ENCODE assay signal across 9 cellular contexts in genomic region chr1:39213511-39214002, GRCh38. TPM values are rescaled to one million over a fixed set of nuclear protein-coding genes. Genes with fewer than 3 reads are reported as not detected.
A peak's percentile ranks its signal among the peaks of the same experiment; 100 is the strongest.
DNase-seq lines count a peak whose midpoint lies in the region; ATAC-seq, FAIRE-seq and TF ChIP-seq lines count a peak whose summit lies in the region.
"Had no signal": no experiment of that assay in that cellular context is flagged by ENCODE, and none has a peak within 500 bp of the region (broad histone marks: within the 10 kb centered on the region; RNA-seq: fewer than 3 reads in every experiment).

No MANE protein-coding gene starts in this region.

- ATAC-seq in HG02678 (IDR thresholded peaks at IDR 0.05; ENCODE audit: unreplicated experiment): no peak

- H3K4me1 Mint-ChIP-seq in glutamatergic neuron (ENCODE audit: low read depth, unreplicated experiment): peaks cover 25% of the 10 kb centered on the region

- no peak overlapping the region for H3K27ac Mint-ChIP-seq in glutamatergic neuron (ENCODE audit: unreplicated experiment)

- H3K27me3 Mint-ChIP-seq in glutamatergic neuron (ENCODE audit: unreplicated experiment): peaks cover 7% of the 10 kb centered on the region

- TF ChIP-seq CTCF in VCaP (conservative IDR thresholded peaks at IDR 0.05) (no peak), glutamatergic neuron (IDR thresholded peaks at IDR 0.05; ENCODE audit: partially characterized antibody, unreplicated experiment) (no peak)

- H3K4me3 Mint-ChIP-seq in glutamatergic neuron (ENCODE audit: unreplicated experiment): peak overlapping the region; percentile 36

- FAIRE-seq in GM19239 (lab: Jason Lieb, UNC): peak; percentile 26

- DNase-seq in GM19239 (ENCODE audit: insufficient read length, low spot score) (no peak), glutamatergic neuron (no peak), mucosa of gallbladder (ENCODE audit: low spot score) (no peak), H4 (ENCODE audit: low spot score) (no peak)
- no peak for DNase-seq in activated CD8-positive, alpha-beta memory T cell treated with anti-CD3 and anti-CD28 coated beads for 24 hours
- DNase-seq: activated CD4-positive, CD25-positive, alpha-beta regulatory T cell had no signal

- H3K4me3 ChIP-seq in skin epidermis: no peak overlapping the region

- H3K36me3 Mint-ChIP-seq in glutamatergic neuron (ENCODE audit: unreplicated experiment): no peaks in the 10 kb centered on the region

- peaks cover 4% of the 10 kb centered on the region for H3K9me3 Mint-ChIP-seq in glutamatergic neuron (ENCODE audit: unreplicated experiment)

- H3K27ac ChIP-seq in VCaP: peak overlapping the region; percentile 55
- H3K27ac ChIP-seq in skin epidermis: peak overlapping the region in 15 of 21 experiments; percentile 9 to 79 (median 39)

RNA-seq across cellular contexts. Expression of gene MACF1, which starts 9.1 kb away (rescaled TPM):
- total RNA-seq in glutamatergic neuron (ENCODE audit: unreplicated experiment) (657 TPM), mucosa of gallbladder (404 TPM)
- total RNA-seq in H4 (2014; rRNA removed; shearing (Covaris generic)): 34.1 and 38.6 TPM in 2 replicates

Comparison
In these comparisons a context has a peak if more than half of its experiments do, and no peak if none do; other contexts are left out.
1. RNA of gene MACF1, which starts 9.1 kb away (total RNA-seq): 657 TPM in glutamatergic neuron (single experiment) and 404 TPM in mucosa of gallbladder (single experiment); 34.1 to 38.6 TPM in H4; every median in the first group is over 10 times any median in the second.